In the genomic region with DNA sequence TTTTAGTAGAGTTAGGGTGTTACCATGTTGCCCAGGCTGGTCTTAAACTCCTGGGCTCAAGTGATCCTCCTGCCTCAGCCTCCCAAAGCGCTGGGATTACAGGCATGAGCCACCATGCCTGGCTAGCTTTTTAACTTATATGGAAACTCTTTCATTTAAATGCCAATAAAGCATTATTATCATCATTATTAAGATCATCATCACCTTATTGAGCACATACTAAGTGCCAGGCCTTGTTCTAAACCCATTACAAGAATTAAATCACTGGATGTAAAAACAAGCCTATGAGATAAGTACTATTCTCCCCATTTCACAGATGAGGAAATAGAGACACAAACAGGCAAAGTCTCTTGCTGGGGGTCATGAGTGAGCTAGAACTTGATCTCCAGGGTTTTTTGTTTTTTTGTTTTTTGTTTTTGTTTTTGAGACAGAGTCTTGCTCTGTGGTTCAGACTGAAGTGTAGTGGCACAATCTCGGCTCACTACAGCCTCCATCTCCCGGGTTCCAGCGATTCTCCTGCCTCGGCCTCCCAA, we compare ENCODE assay signal across 10 cellular contexts. TPM values are rescaled to one million over a fixed set of nuclear protein-coding genes. Genes with fewer than 3 reads are reported as not detected.
DNase-seq lines count a peak whose midpoint lies in the region; ATAC-seq, FAIRE-seq and TF ChIP-seq lines count a peak whose summit lies in the region.
"Had no signal": no experiment of that assay in that cellular context is flagged by ENCODE, and none has a peak within 500 bp of the region (broad histone marks: within the 10 kb centered on the region; RNA-seq: fewer than 3 reads in every experiment).

No MANE protein-coding gene starts in this region.

- FAIRE-seq in K562 (lab: Jason Lieb, UNC) (no peak), small intestine (lab: Jason Lieb, UNC) (no peak)
- FAIRE-seq: D721Med had no signal

- 86% methylated on average over 5 of the region's 5 CpGs for WGBS in K562 (ENCODE audit: insufficient coverage, low coverage, missing lambda C conversion rate)
- WGBS in small intestine, 3 donors: 84 to 87% (median 85%) methylated on average over 5 of the region's 5 CpGs

- peaks cover 13% of the 10 kb centered on the region for H4K20me1 ChIP-seq in DND-41 (ENCODE audit: insufficient read depth, low read length)
- H4K20me1 ChIP-seq in KMS-11 (ENCODE audit: insufficient read depth): no peaks in the 10 kb centered on the region
- no peaks in the 10 kb centered on the region for H4K20me1 ChIP-seq in K562 (replicated peaks; ENCODE audit: control insufficient read depth, insufficient read depth, low read length)
- no peaks in the 10 kb centered on the region for H4K20me1 ChIP-seq in Karpas-422 (ENCODE audit: insufficient read depth, low read depth, low read length)

- no peaks in the 10 kb centered on the region for H3K27me3 ChIP-seq in DND-41 (ENCODE audit: insufficient read depth, low read length, poor library complexity)
- H3K27me3 ChIP-seq in KMS-11 (ENCODE audit: insufficient read depth, low read depth): no peaks in the 10 kb centered on the region
- no peaks in the 10 kb centered on the region for H3K27me3 ChIP-seq in K562 (ENCODE audit: control insufficient read depth in 2 of 2, insufficient read depth in 2 of 2, low read length in 2 of 2)
- no peaks in the 10 kb centered on the region for H3K27me3 ChIP-seq in small intestine (ENCODE audit: control insufficient read depth in 2 of 2, insufficient read depth in 2 of 2, low read length in 2 of 2)
- H3K27me3 ChIP-seq in Karpas-422 (ENCODE audit: low read length): no peaks in the 10 kb centered on the region

- H3K36me3 ChIP-seq in DND-41 (ENCODE audit: insufficient read depth, low read length) (peaks cover 42% of the 10 kb centered on the region), KMS-11 (ENCODE audit: insufficient read depth) (no peaks in the 10 kb centered on the region), K562 (ENCODE audit: control insufficient read depth, insufficient read depth, low read length) (no peaks in the 10 kb centered on the region), small intestine (ENCODE audit: control insufficient read depth in 2 of 2, insufficient read depth in 2 of 2, low read length in 2 of 2) (no peaks in the 10 kb centered on the region), Karpas-422 (ENCODE audit: insufficient read depth, low read length) (no peaks in the 10 kb centered on the region)

- no peak for TF ChIP-seq POLR2A in K562 (conservative IDR thresholded peaks at IDR 0.05)

- in situ Hi-C loops in K562 (cut with MboI): no loop called here

- H3K79me2 ChIP-seq in DND-41 (ENCODE audit: insufficient read depth, low read length): peaks cover 51% of the 10 kb centered on the region
- H3K79me2 ChIP-seq in KMS-11 (ENCODE audit: insufficient read depth, low read depth): peaks cover 19% of the 10 kb centered on the region; the same call in 1 of the 2 replicates
- no peaks in the 10 kb centered on the region for H3K79me2 ChIP-seq in K562 (ENCODE audit: control insufficient read depth, insufficient read depth, low read length)
- no peaks in the 10 kb centered on the region for H3K79me2 ChIP-seq in Karpas-422 (ENCODE audit: low read length)

- DNase-seq in DND-41 (no peak), K562 (ENCODE audit: extremely low read depth in 1 of 4, low spot score in 3 of 4) (no peak), small intestine (no peak), Karpas-422 (no peak), foreskin melanocyte (no peak)

- peak overlapping the region; percentile 66 to 69; a peak in 3 of 4 replicates for H3K4me3 ChIP-seq in DND-41 (ENCODE audit: low read depth in 1 of 2, low read length in 2 of 2)
- no peak overlapping the region for H3K4me3 ChIP-seq in KMS-11 (IDR thresholded peaks at IDR 0.05; ENCODE audit: insufficient read depth, low read depth, low read length)
- no peak overlapping the region; the same call in 1 of the 2 replicates for H3K4me3 ChIP-seq in K562
- no peak overlapping the region for H3K4me3 ChIP-seq in small intestine (ENCODE audit: low read depth in 1 of 2, low read length in 2 of 2)
- no peak overlapping the region for H3K4me3 ChIP-seq in Karpas-422 (ENCODE audit: low read length)

- H3K9ac ChIP-seq in DND-41 (ENCODE audit: low read depth, low read length): peak overlapping the region; percentile 95
- peak overlapping the region; percentile 61; the same call in 1 of the 2 replicates for H3K9ac ChIP-seq in KMS-11
- H3K9ac ChIP-seq in K562 (ENCODE audit: insufficient read depth in 1 of 2, low read depth in 2 of 2, low read length in 2 of 2): no peak overlapping the region
- no peak overlapping the region for H3K9ac ChIP-seq in Karpas-422 (ENCODE audit: low read length)
- H3K9ac ChIP-seq: SK-N-SH had no signal

- no peak for TF ChIP-seq RAD21 in K562 (CRISPR knock-in tag; conservative IDR thresholded peaks at IDR 0.05 in 1 of 2, IDR thresholded peaks at IDR 0.05 in 1 of 2)

- H3K4me2 ChIP-seq in DND-41 (ENCODE audit: insufficient read depth, low read length) (peak overlapping the region; percentile 64), KMS-11 (peak overlapping the region; percentile 69), K562 (ENCODE audit: insufficient read depth, low read length) (no peak overlapping the region), Karpas-422 (ENCODE audit: low read depth, low read length, poor library complexity, severe bottlenecking) (no peak overlapping the region)
- H3K4me2 ChIP-seq: SK-N-SH had no signal

- ATAC-seq in DND-41 (ENCODE audit: insufficient read depth, low read depth) (no peak), K562 (no peak), HG02852 (IDR thresholded peaks at IDR 0.05; ENCODE audit: unreplicated experiment) (no peak)

- H3K27ac ChIP-seq in DND-41 (ENCODE audit: low read length): peak overlapping the region; percentile 99
- H3K27ac ChIP-seq in KMS-11: no peak overlapping the region
- no peak overlapping the region for H3K27ac ChIP-seq in K562 (ENCODE audit: extremely low read depth, low read depth, low read length)
- H3K27ac ChIP-seq in small intestine (ENCODE audit: low read depth in 1 of 2, low read length in 1 of 2): peak overlapping the region; percentile 73 to 96
- H3K27ac ChIP-seq in Karpas-422 (ENCODE audit: low read length): no peak overlapping the region

- TF ChIP-seq CTCF in DND-41 (IDR thresholded peaks at IDR 0.05; ENCODE audit: borderline replicate concordance, extremely low read depth, low read length, poor library complexity, severe bottlenecking): no peak
- no peak for TF ChIP-seq CTCF in KMS-11 (conservative IDR thresholded peaks at IDR 0.05; ENCODE audit: low read depth, low read length)
- no peak for TF ChIP-seq CTCF in K562 (IDR thresholded peaks at IDR 0.05 in 2 of 3, conservative IDR thresholded peaks at IDR 0.05 in 1 of 3; ENCODE audit: insufficient read depth in 2 of 3, low read depth in 1 of 3, low read length in 3 of 3)

- H3K9me2 ChIP-seq in Karpas-422 (replicated peaks; ENCODE audit: insufficient read depth, low read length): no peaks in the 10 kb centered on the region
- H3K9me2 ChIP-seq: SK-N-SH had no signal

- CTCF ChIA-PET in K562 (lab: Yijun Ruan, JAX; ENCODE audit: low intra/inter-chr PET ratio): no interaction called here

- POLR2A ChIA-PET in K562 (lab: Yijun Ruan, JAX): interaction anchor here (0.6 kb wide), 2 partner anchors 31 to 1255 kb away, joined by 3 to 4 read pairs; no protein-coding TSS in a partner anchor

- no TSS peak for BruUV-seq in K562 (replicated peaks; lab: Mats Ljungman, UMichigan)

- no peak overlapping the region for H2AFZ ChIP-seq in DND-41 (ENCODE audit: low read depth, low read length)
- H2AFZ ChIP-seq in KMS-11 (ENCODE audit: low read depth): no peak overlapping the region
- no peak overlapping the region for H2AFZ ChIP-seq in K562 (ENCODE audit: low read depth, low read length)
- no peak overlapping the region for H2AFZ ChIP-seq in Karpas-422 (ENCODE audit: low read length)

- H3K4me1 ChIP-seq in DND-41 (ENCODE audit: insufficient read depth, low read length) (peaks cover 35% of the 10 kb centered on the region), KMS-11 (ENCODE audit: low read depth, poor library complexity, severe bottlenecking) (peaks cover 22% of the 10 kb centered on the region), K562 (replicated peaks in 1 of 2; ENCODE audit: control insufficient read depth in 2 of 2, insufficient read depth in 2 of 2, low read length in 2 of 2) (peaks cover 11 to 20% of the 10 kb centered on the region in 2 experiments), small intestine (ENCODE audit: control insufficient read depth in 2 of 2, insufficient read depth in 1 of 2, low read depth in 1 of 2, low read length in 1 of 2) (no peaks in the 10 kb centered on the region), Karpas-422 (ENCODE audit: low read length) (no peaks in the 10 kb centered on the region)

- H3K9me1 ChIP-seq in K562 (ENCODE audit: control insufficient read depth, insufficient read depth, low read length): no peaks in the 10 kb centered on the region

- intact Hi-C loops in K562 (cut with micrococcal nuclease): no loop called here

- no peaks in the 10 kb centered on the region for H3K9me3 ChIP-seq in DND-41 (ENCODE audit: insufficient read depth, low read length, severe bottlenecking)
- H3K9me3 ChIP-seq in K562 (replicated peaks; ENCODE audit: control insufficient read depth, insufficient read depth, low read depth, low read length): no peaks in the 10 kb centered on the region
- H3K9me3 ChIP-seq in small intestine (ENCODE audit: control insufficient read depth, low read depth): no peaks in the 10 kb centered on the region
- no peaks in the 10 kb centered on the region for H3K9me3 ChIP-seq in Karpas-422 (ENCODE audit: low read length)
- H3K9me3 ChIP-seq: SK-N-SH had no signal

- no peak for TF ChIP-seq EP300 in K562 (IDR thresholded peaks at IDR 0.05; ENCODE audit: low read length)

RNA-seq across cellular contexts. Expression of gene GMFG, which starts 1.3 kb away (rescaled TPM):
- 7.6 and 17.2 TPM in 2 replicates for total RNA-seq in K562 (2011; cell fraction: chromatin; rRNA removed; ENCODE audit: low replicate concordance)
- 11.3 and 11.6 TPM in 2 replicates for total RNA-seq in K562 (2011; cell fraction: nucleolus; rRNA removed)
- 14.4 and 17.5 TPM in 2 replicates for total RNA-seq in K562 (2011; cell fraction: nucleoplasm; rRNA removed)
- total RNA-seq in K562 (2014; rRNA removed): 37.1 and 48.4 TPM in 2 replicates
- total RNA-seq in K562 (2014; rRNA removed; fragmentation: Illumina TruSeq; extraction: Trizol): 48.5 and 59.1 TPM in 2 replicates
- 52.8 and 55.6 TPM in 2 replicates for total RNA-seq in K562 (2015; rRNA removed; fragmentation: Illumina TruSeq; extraction: Trizol)
- total RNA-seq in K562 (2021): 51.8 and 58.6 TPM in 2 replicates
- polyA plus RNA-seq in K562 (2011; rRNA removed): 91.3 and 101 TPM in 2 replicates
- polyA plus RNA-seq in K562 (2011; cell fraction: cytosol; rRNA removed): 45.0 and 75.1 TPM in 2 replicates
- 35.8 and 51.3 TPM in 2 replicates for polyA plus RNA-seq in K562 (2011; cell fraction: nucleus; rRNA removed)
- polyA plus RNA-seq in K562 (2012): 108 and 198 TPM in 2 replicates
- polyA plus RNA-seq in K562 (2014; fragmentation: Illumina TruSeq; extraction: Trizol): 49.0 and 60.2 TPM in 2 replicates
- 100 to 1,000 TPM; 133 to 152 TPM for polyA plus RNA-seq in K562 (2014; fragmentation: Nextera tagmentation; extraction: Ambion mirVana)
- polyA plus RNA-seq in K562 (2014; rRNA removed): 61.3 and 70.7 TPM in 2 replicates
- 23.5 and 24.2 TPM in 2 replicates for polyA minus RNA-seq in K562 (2011; rRNA and poly(A)+ RNA removed)
- 8.4 and 10.6 TPM in 2 replicates for polyA minus RNA-seq in K562 (2011; cell fraction: cytosol; rRNA and poly(A)+ RNA removed)
- 2.2 and 9.1 TPM in 2 replicates for polyA minus RNA-seq in K562 (2011; cell fraction: nucleus; rRNA and poly(A)+ RNA removed)
- 10 to 100 TPM in 2 of 3 donors, 1 to 10 TPM in 1; 8.1 to 46.2 (median 35.7) TPM for polyA plus RNA-seq in small intestine
- not detected in 2 replicates for total RNA-seq in Karpas-422 (2014; rRNA removed; shearing (Covaris generic); ENCODE audit: low replicate concordance)
- total RNA-seq: LHCN-M2 had no signal

RNA-seq across cellular contexts. Expression of gene SAMD4B, which starts 7.7 kb away (rescaled TPM):
- total RNA-seq in K562 (2011; cell fraction: chromatin; rRNA removed; ENCODE audit: low replicate concordance): 114 and 163 TPM in 2 replicates
- 74.5 and 86.1 TPM in 2 replicates for total RNA-seq in K562 (2011; cell fraction: nucleolus; rRNA removed)
- total RNA-seq in K562 (2011; cell fraction: nucleoplasm; rRNA removed): 116 and 164 TPM in 2 replicates
- total RNA-seq in K562 (2014; rRNA removed) (41.1 and 55.2 TPM in 2 replicates), K562 (2014; rRNA removed; fragmentation: Illumina TruSeq; extraction: Trizol) (17.2 and 19.9 TPM in 2 replicates), K562 (2015; rRNA removed; fragmentation: Illumina TruSeq; extraction: Trizol) (38.0 and 42.2 TPM in 2 replicates), K562 (2021) (86.3 and 90.5 TPM in 2 replicates)
- polyA plus RNA-seq in K562 (2011; rRNA removed) (20.9 and 54.2 TPM in 2 replicates), K562 (2014; fragmentation: Illumina TruSeq; extraction: Trizol) (81.8 and 105 TPM in 2 replicates), K562 (2014; fragmentation: Nextera tagmentation; extraction: Ambion mirVana) (1 to 10 TPM; 3.4 to 5.9 TPM), K562 (2014; rRNA removed) (76.4 and 77.0 TPM in 2 replicates), small intestine (10 to 100 TPM; 37.8 to 63.9 (median 49.6) TPM)
- 38.5 and 56.2 TPM in 2 replicates for polyA plus RNA-seq in K562 (2011; cell fraction: cytosol; rRNA removed)
- 81.0 and 127 TPM in 2 replicates for polyA plus RNA-seq in K562 (2011; cell fraction: nucleus; rRNA removed)
- 86.0 and 136 TPM in 2 replicates for polyA plus RNA-seq in K562 (2012)
- polyA minus RNA-seq in K562 (2011; rRNA and poly(A)+ RNA removed): 22.5 and 27.0 TPM in 2 replicates
- polyA minus RNA-seq in K562 (2011; cell fraction: cytosol; rRNA and poly(A)+ RNA removed): 59.6 and 84.3 TPM in 2 replicates
- polyA minus RNA-seq in K562 (2011; cell fraction: nucleus; rRNA and poly(A)+ RNA removed): 23.4 and 27.1 TPM in 2 replicates
- 50.9 and 78.1 TPM in 2 replicates for total RNA-seq in Karpas-422 (2014; rRNA removed; shearing (Covaris generic); ENCODE audit: low replicate concordance)

RNA-seq across cellular contexts. Expression of gene LRFN1, which starts 13.8 kb away (rescaled TPM):
- 2.3 and 5.9 TPM in 2 replicates for total RNA-seq in K562 (2011; cell fraction: chromatin; rRNA removed; ENCODE audit: low replicate concordance)
- total RNA-seq in K562 (2011; cell fraction: nucleolus; rRNA removed): 10.0 and 11.3 TPM in 2 replicates
- 5.9 and 6.6 TPM in 2 replicates for total RNA-seq in K562 (2011; cell fraction: nucleoplasm; rRNA removed)
- total RNA-seq in K562 (2014; rRNA removed) (3.8 and 5.0 TPM in 2 replicates), K562 (2014; rRNA removed; fragmentation: Illumina TruSeq; extraction: Trizol) (0.44 and 0.45 TPM in 2 replicates), K562 (2015; rRNA removed; fragmentation: Illumina TruSeq; extraction: Trizol) (1.1 and 1.3 TPM in 2 replicates), K562 (2021) (10.6 and 10.7 TPM in 2 replicates)
- polyA plus RNA-seq in K562 (2011; rRNA removed) (0.52 and 1.0 TPM in 2 replicates), K562 (2014; fragmentation: Illumina TruSeq; extraction: Trizol) (1.3 and 2.1 TPM in 2 replicates), K562 (2014; fragmentation: Nextera tagmentation; extraction: Ambion mirVana) (under 1 TPM; 0.13 TPM), K562 (2014; rRNA removed) (3.9 and 4.6 TPM in 2 replicates), small intestine (under 1 TPM in 2 of 3 donors, not detected in 1; 0.27 to 0.76 TPM)
- polyA plus RNA-seq in K562 (2011; cell fraction: cytosol; rRNA removed): 1.9 and 4.7 TPM in 2 replicates
- polyA plus RNA-seq in K562 (2011; cell fraction: nucleus; rRNA removed): 2.7 and 3.9 TPM in 2 replicates
- 4.1 and 4.7 TPM in 2 replicates for polyA plus RNA-seq in K562 (2012)
- polyA minus RNA-seq in K562 (2011; rRNA and poly(A)+ RNA removed): 0.98 and 1.0 TPM in 2 replicates
- 2.8 and 5.5 TPM in 2 replicates for polyA minus RNA-seq in K562 (2011; cell fraction: cytosol; rRNA and poly(A)+ RNA removed)
- polyA minus RNA-seq in K562 (2011; cell fraction: nucleus; rRNA and poly(A)+ RNA removed): 2.7 and 3.8 TPM in 2 replicates
- total RNA-seq in Karpas-422 (2014; rRNA removed; shearing (Covaris generic); ENCODE audit: low replicate concordance): not detected in 2 replicates
- total RNA-seq: LHCN-M2 had no signal

RNA-seq across cellular contexts. Expression of gene IFNL1, which starts 38.3 kb away (rescaled TPM):
- not detected in 2 replicates for total RNA-seq in K562 (2011; cell fraction: chromatin; rRNA removed; ENCODE audit: low replicate concordance)
- total RNA-seq in K562 (2011; cell fraction: nucleolus; rRNA removed): not detected in 2 replicates
- not detected in 2 replicates for total RNA-seq in K562 (2011; cell fraction: nucleoplasm; rRNA removed)
- not detected in 2 replicates for total RNA-seq in K562 (2014; rRNA removed)
- total RNA-seq in K562 (2014; rRNA removed; fragmentation: Illumina TruSeq; extraction: Trizol): not detected in 2 replicates
- total RNA-seq in K562 (2015; rRNA removed; fragmentation: Illumina TruSeq; extraction: Trizol): not detected in 2 replicates
- not detected in 2 replicates for total RNA-seq in K562 (2021)
- polyA plus RNA-seq in K562 (2011; rRNA removed): not detected in 2 replicates
- polyA plus RNA-seq in K562 (2011; cell fraction: cytosol; rRNA removed): not detected in 2 replicates
- not detected in 2 replicates for polyA plus RNA-seq in K562 (2011; cell fraction: nucleus; rRNA removed)
- polyA plus RNA-seq in K562 (2012): not detected in 2 replicates
- polyA plus RNA-seq in K562 (2014; fragmentation: Illumina TruSeq; extraction: Trizol): not detected in 2 replicates
- not detected for polyA plus RNA-seq in K562 (2014; fragmentation: Nextera tagmentation; extraction: Ambion mirVana)
- polyA plus RNA-seq in K562 (2014; rRNA removed): not detected in 2 replicates
- not detected in 2 replicates for polyA minus RNA-seq in K562 (2011; rRNA and poly(A)+ RNA removed)
- polyA minus RNA-seq in K562 (2011; cell fraction: cytosol; rRNA and poly(A)+ RNA removed): not detected in 2 replicates
- not detected in 2 replicates for polyA minus RNA-seq in K562 (2011; cell fraction: nucleus; rRNA and poly(A)+ RNA removed)
- not detected for polyA plus RNA-seq in small intestine
- total RNA-seq in Karpas-422 (2014; rRNA removed; shearing (Covaris generic); ENCODE audit: low replicate concordance): not detected in 2 replicates
- total RNA-seq: LHCN-M2 had no signal
- polyA plus RNA-seq: SK-N-SH had no signal

RNA-seq across cellular contexts. Expression of gene PAF1, which starts 56.4 kb away (rescaled TPM):
- total RNA-seq in K562 (2011; cell fraction: chromatin; rRNA removed; ENCODE audit: low replicate concordance): 59.0 and 87.9 TPM in 2 replicates
- total RNA-seq in K562 (2011; cell fraction: nucleolus; rRNA removed): 51.6 and 65.2 TPM in 2 replicates
- total RNA-seq in K562 (2011; cell fraction: nucleoplasm; rRNA removed): 40.5 and 40.8 TPM in 2 replicates
- 41.2 and 50.5 TPM in 2 replicates for total RNA-seq in K562 (2014; rRNA removed)
- total RNA-seq in K562 (2014; rRNA removed; fragmentation: Illumina TruSeq; extraction: Trizol): 22.6 and 23.2 TPM in 2 replicates
- total RNA-seq in K562 (2015; rRNA removed; fragmentation: Illumina TruSeq; extraction: Trizol): 37.0 and 39.8 TPM in 2 replicates
- 30.7 and 33.8 TPM in 2 replicates for total RNA-seq in K562 (2021)
- 30.1 and 31.6 TPM in 2 replicates for polyA plus RNA-seq in K562 (2011; rRNA removed)
- 31.4 and 56.3 TPM in 2 replicates for polyA plus RNA-seq in K562 (2011; cell fraction: cytosol; rRNA removed)
- polyA plus RNA-seq in K562 (2011; cell fraction: nucleus; rRNA removed): 65.9 and 73.6 TPM in 2 replicates
- 37.5 and 43.8 TPM in 2 replicates for polyA plus RNA-seq in K562 (2012)
- 41.1 and 45.0 TPM in 2 replicates for polyA plus RNA-seq in K562 (2014; fragmentation: Illumina TruSeq; extraction: Trizol)
- 1 to 10 TPM; 1.5 to 1.7 TPM for polyA plus RNA-seq in K562 (2014; fragmentation: Nextera tagmentation; extraction: Ambion mirVana)
- polyA plus RNA-seq in K562 (2014; rRNA removed): 32.4 and 43.5 TPM in 2 replicates
- polyA minus RNA-seq in K562 (2011; rRNA and poly(A)+ RNA removed): 38.6 and 43.3 TPM in 2 replicates
- polyA minus RNA-seq in K562 (2011; cell fraction: cytosol; rRNA and poly(A)+ RNA removed): 21.1 and 21.3 TPM in 2 replicates
- 33.7 and 58.5 TPM in 2 replicates for polyA minus RNA-seq in K562 (2011; cell fraction: nucleus; rRNA and poly(A)+ RNA removed)
- polyA plus RNA-seq in small intestine: 10 to 100 TPM; 32.9 to 39.2 (median 36.5) TPM
- 25.3 and 26.7 TPM in 2 replicates for total RNA-seq in Karpas-422 (2014; rRNA removed; shearing (Covaris generic); ENCODE audit: low replicate concordance)

Comparison
In these comparisons a context has a peak if more than half of its experiments do, and no peak if none do; other contexts are left out.
1. H3K27ac ChIP-seq: peak in DND-41 (single experiment) and small intestine (2 of 2); none in KMS-11 (single experiment), K562 (single experiment) and Karpas-422 (single experiment).
2. H3K4me2 ChIP-seq: peak in DND-41 (single experiment) and KMS-11 (single experiment); none in K562 (single experiment) and Karpas-422 (single experiment).
3. H3K4me3 ChIP-seq: peak in DND-41 (2 of 2); none in KMS-11 (single experiment), K562 (single experiment), small intestine (0 of 2) and Karpas-422 (single experiment).
4. H3K9ac ChIP-seq: peak in DND-41 (single experiment) and KMS-11 (single experiment); none in K562 (0 of 2) and Karpas-422 (single experiment).